Comparison of ENCODE assay signal across 14 cellular contexts in the genomic region with DNA sequence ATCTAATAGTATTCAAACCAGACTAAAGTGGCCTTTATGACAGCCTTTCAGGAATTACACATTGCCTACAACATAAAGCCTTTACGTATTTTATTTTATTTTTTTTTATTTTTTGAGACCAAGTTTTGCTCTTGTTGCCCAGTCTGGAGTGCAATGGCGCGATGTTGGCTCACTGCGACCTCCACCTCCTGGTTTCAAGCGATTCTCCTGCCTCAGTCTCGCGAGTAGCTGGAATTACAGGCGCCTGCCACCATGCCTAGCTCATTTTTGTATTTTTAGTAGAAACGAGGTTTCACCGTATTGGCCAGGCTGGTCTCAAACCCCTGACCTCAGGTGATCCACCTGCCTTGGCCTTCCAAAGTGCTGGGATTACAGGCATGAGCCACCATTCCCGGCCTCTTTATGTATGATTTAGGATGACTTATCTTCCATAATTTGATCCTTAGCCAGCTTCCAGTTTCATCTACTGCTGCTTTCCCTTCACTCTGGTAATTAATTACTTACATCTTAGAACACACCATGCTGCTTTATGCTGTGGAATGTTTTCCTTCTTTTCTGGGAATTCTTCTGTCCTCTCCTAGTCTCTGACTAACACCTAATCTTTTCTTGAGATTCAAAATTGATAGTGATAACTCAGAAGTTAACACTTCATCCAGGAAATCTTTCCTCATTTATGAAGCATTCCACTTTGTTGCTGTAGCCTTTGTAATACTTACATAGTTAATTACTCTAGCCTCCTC. TPM values are rescaled to one million over a fixed set of nuclear protein-coding genes. Genes with fewer than 3 reads are reported as not detected.
DNase-seq lines count a peak whose midpoint lies in the region; ATAC-seq and TF ChIP-seq lines count a peak whose summit lies in the region.
"Had no signal": no experiment of that assay in that cellular context is flagged by ENCODE, and none has a peak within 500 bp of the region (broad histone marks: within the 10 kb centered on the region; RNA-seq: fewer than 3 reads in every experiment).

No MANE protein-coding gene starts in this region.

- CTCF ChIA-PET in CD4-positive, alpha-beta T cell (lab: Charles Lee): interaction anchor here (0.6 to 1.1 kb wide), 2 partner anchors 28 to 107 kb away, joined by 3 to 4 read pairs; a partner anchor contains a TSS

- peaks cover 43% of the 10 kb centered on the region for H3K4me1 Mint-ChIP-seq in CD4-positive, alpha-beta T cell (ENCODE audit: low read depth)
- H3K4me1 Mint-ChIP-seq in activated T-helper 17 cell treated with anti-CD3 and anti-CD28 coated beads, Interleukin-2, amount 50 U/mL, for 72 hours: peaks cover 15% of the 10 kb centered on the region
- H3K4me1 Mint-ChIP-seq in naive thymus-derived CD8-positive, alpha-beta T cell: peaks cover 15 to 40% (median 39%) of the 10 kb centered on the region in 4 donors

- intact Hi-C loops in CD4-positive, alpha-beta T cell (cut with DNase I, micrococcal nuclease): no loop called here

- no peaks in the 10 kb centered on the region for H3K27me3 ChIP-seq in CD4-positive, alpha-beta T cell (ENCODE audit: control insufficient read depth, insufficient read depth, low read length)
- H3K27me3 ChIP-seq: suprapubic skin had no signal

- H3K4me3 Mint-ChIP-seq in CD4-positive, alpha-beta T cell: peak overlapping the region; percentile 97
- H3K4me3 Mint-ChIP-seq in activated T-helper 17 cell treated with anti-CD3 and anti-CD28 coated beads, Interleukin-2, amount 50 U/mL, for 72 hours: peak overlapping the region; percentile 94
- H3K4me3 Mint-ChIP-seq in naive thymus-derived CD8-positive, alpha-beta T cell: peak overlapping the region in 9 of 10 donors; percentile 35 to 98 (median 58)

- H3K36me3 Mint-ChIP-seq in CD4-positive, alpha-beta T cell (ENCODE audit: low read depth): peaks cover 44% of the 10 kb centered on the region
- peaks cover 56% of the 10 kb centered on the region for H3K36me3 Mint-ChIP-seq in activated T-helper 17 cell treated with anti-CD3 and anti-CD28 coated beads, Interleukin-2, amount 50 U/mL, for 72 hours (ENCODE audit: low read depth)
- peaks cover 0 to 34% (median 4%) of the 10 kb centered on the region in 3 donors for H3K36me3 Mint-ChIP-seq in naive thymus-derived CD8-positive, alpha-beta T cell

- H3K27ac Mint-ChIP-seq in CD4-positive, alpha-beta T cell: peak overlapping the region; percentile 95
- H3K27ac Mint-ChIP-seq in activated T-helper 17 cell treated with anti-CD3 and anti-CD28 coated beads, Interleukin-2, amount 50 U/mL, for 72 hours: peak overlapping the region; percentile 13
- peak overlapping the region in 8 of 10 donors; percentile 12 to 92 (median 64) for H3K27ac Mint-ChIP-seq in naive thymus-derived CD8-positive, alpha-beta T cell

- H3K27me3 Mint-ChIP-seq in CD4-positive, alpha-beta T cell: no peaks in the 10 kb centered on the region
- no peaks in the 10 kb centered on the region for H3K27me3 Mint-ChIP-seq in activated T-helper 17 cell treated with anti-CD3 and anti-CD28 coated beads, Interleukin-2, amount 50 U/mL, for 72 hours
- H3K27me3 Mint-ChIP-seq in naive thymus-derived CD8-positive, alpha-beta T cell: no peaks in the 10 kb centered on the region

- no peak for ATAC-seq in CD4-positive, alpha-beta T cell (ENCODE audit: poor library complexity)
- ATAC-seq in activated T-helper 17 cell treated with anti-CD3 and anti-CD28 coated beads, Interleukin-2, amount 50 U/mL, for 72 hours (replicated peaks): no peak
- no peak for ATAC-seq in naive thymus-derived CD8-positive, alpha-beta T cell
- no peak for ATAC-seq in HG03045 (IDR thresholded peaks at IDR 0.05; ENCODE audit: unreplicated experiment)
- no peak for ATAC-seq in activated CD4-positive, CD25-positive, alpha-beta regulatory T cell treated with anti-CD3 and anti-CD28 coated beads, Interleukin-2, amount 50 U/mL, for 24 hours

- TF ChIP-seq CTCF in CD4-positive, alpha-beta T cell (IDR thresholded peaks at IDR 0.05): no peak

- H3K9me3 Mint-ChIP-seq in CD4-positive, alpha-beta T cell: no peaks in the 10 kb centered on the region
- H3K9me3 Mint-ChIP-seq in activated T-helper 17 cell treated with anti-CD3 and anti-CD28 coated beads, Interleukin-2, amount 50 U/mL, for 72 hours: no peaks in the 10 kb centered on the region
- no peaks in the 10 kb centered on the region for H3K9me3 Mint-ChIP-seq in naive thymus-derived CD8-positive, alpha-beta T cell

- POLR2A ChIA-PET in CD4-positive, alpha-beta T cell (lab: Charles Lee): interaction anchor here (1.2 to 5.6 kb wide), 2 partner anchors 10 to 107 kb away, joined by 3 to 51 read pairs; a partner anchor contains a TSS
- POLR2A ChIA-PET in naive thymus-derived CD8-positive, alpha-beta T cell (lab: Charles Lee): interaction anchor here (1.6 kb wide), 1 partner anchor 107 kb away, joined by 5 read pairs; a partner anchor contains a TSS

- DNase-seq in CD4-positive, alpha-beta T cell: no peak
- peak; percentile 37 for DNase-seq in EH (ENCODE audit: low read depth)
- DNase-seq in naive thymus-derived CD8-positive, alpha-beta T cell: no peak
- DNase-seq in caudate nucleus (lab: John Stamatoyannopoulos, UW): no peak
- no peak for DNase-seq in NCI-H146 treated with DMSO at 0.1 percent for 48 hours (lab: John Stamatoyannopoulos, UW; ENCODE audit: unreplicated experiment)
- DNase-seq: central memory CD4-positive, alpha-beta T cell; NCI-H1417; NCI-H526 treated with DMSO at 0.1 percent for 48 hours had no signal

- no peaks in the 10 kb centered on the region for H3K9me3 ChIP-seq in CD4-positive, alpha-beta T cell (ENCODE audit: control insufficient read depth, low read length)
- H3K9me3 ChIP-seq: suprapubic skin had no signal

- H3K27ac ChIP-seq in CD4-positive, alpha-beta T cell (ENCODE audit: low read depth, low read length): no peak overlapping the region
- no peak overlapping the region for H3K27ac ChIP-seq in caudate nucleus (ENCODE audit: low read depth, low read length)
- H3K27ac ChIP-seq: epithelial cell of prostate, skin epidermis, suprapubic skin had no signal

RNA-seq across cellular contexts. Expression of a gene that starts 2.6 kb away (rescaled TPM):
- 10 to 100 TPM; 51.3 to 56.2 TPM for total RNA-seq in CD4-positive, alpha-beta T cell
- 10 to 100 TPM; 51.0 to 96.6 TPM for total RNA-seq in activated T-helper 17 cell treated with anti-CD3 and anti-CD28 coated beads, Interleukin-2, amount 50 U/mL, for 72 hours
- total RNA-seq in naive thymus-derived CD8-positive, alpha-beta T cell: 10 to 100 TPM; 49.3 to 58.8 TPM
- polyA plus RNA-seq in naive thymus-derived CD8-positive, alpha-beta T cell: 10 to 100 TPM; 38.0 to 39.0 (median 38.9) TPM

Comparison
In these comparisons a context has a peak if more than half of its experiments do, and no peak if none do; other contexts are left out.
1. H3K27ac Mint-ChIP-seq: peak in every context shown above with its lines; median percentile 95 in CD4-positive, alpha-beta T cell; 64 in naive thymus-derived CD8-positive, alpha-beta T cell; 13 in activated T-helper 17 cell treated with anti-CD3 and anti-CD28 coated beads, Interleukin-2, amount 50 U/mL, for 72 hours.